Comparison of ENCODE assay signal across 8 cellular contexts in the genomic region with DNA sequence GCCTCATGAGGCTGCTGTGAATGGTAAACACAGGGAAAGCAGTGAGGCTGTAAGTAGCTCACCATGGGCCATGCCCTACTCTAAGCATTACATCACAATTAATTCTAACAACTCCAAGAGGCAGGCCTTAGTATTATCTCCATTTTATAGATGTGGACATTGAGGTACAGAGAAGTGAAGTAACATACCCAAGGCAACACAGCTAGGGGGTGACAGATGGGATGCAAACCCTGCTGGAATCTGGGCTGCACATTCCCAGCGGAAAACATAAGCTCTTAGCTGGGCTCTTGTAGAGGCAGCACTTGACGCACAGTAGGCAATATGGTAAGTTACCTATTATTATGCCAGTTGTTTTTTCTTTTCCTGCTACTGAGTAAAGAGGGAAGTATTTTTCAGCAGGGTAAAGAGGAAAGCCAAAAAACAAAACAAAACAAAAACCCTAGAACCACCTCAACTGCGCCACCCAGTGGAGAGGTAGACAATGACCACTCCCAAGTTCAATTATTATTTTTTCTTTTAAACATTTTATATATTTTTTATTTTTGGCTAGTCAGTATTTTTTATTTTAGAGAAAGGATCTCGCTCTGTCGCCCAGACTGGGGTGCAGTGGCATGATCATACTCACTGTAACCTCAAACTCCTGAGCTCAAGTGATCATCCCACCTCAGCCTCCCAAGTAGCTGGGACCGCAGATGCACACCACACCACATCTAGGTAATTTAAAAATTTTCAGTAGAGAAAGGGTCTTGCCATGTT. TPM values are rescaled to one million over a fixed set of nuclear protein-coding genes. Genes with fewer than 3 reads are reported as not detected.
DNase-seq lines count a peak whose midpoint lies in the region; ATAC-seq, FAIRE-seq and TF ChIP-seq lines count a peak whose summit lies in the region.
"Not testable (repeated sequence)": the region's sequence is repeated elsewhere in the genome, so short reads cannot be mapped to it uniquely, and the experiment has no call there.

No MANE protein-coding gene starts in this region.

- ATAC-seq in memory B cell (ENCODE audit: low read depth): peak; percentile 24

- H3K4me3 Mint-ChIP-seq in activated naive CD4-positive, alpha-beta T cell treated with anti-CD3 and anti-CD28 coated beads, Interleukin-2, amount 10 ng/mL, durations not matched to agents 7 days and 5 days: not testable (repeated sequence)
- H3K4me3 Mint-ChIP-seq in memory B cell: peak overlapping the region; percentile 11

- DNase-seq in AG08395 (ENCODE audit: low spot score): peak; percentile 20
- not testable (repeated sequence) for DNase-seq in GM13977 (ENCODE audit: low spot score)
- DNase-seq in NCI-H2227 treated with DMSO at 0.1 percent for 48 hours (lab: John Stamatoyannopoulos, UW): peak; percentile 49
- DNase-seq in activated naive CD4-positive, alpha-beta T cell treated with anti-CD3 and anti-CD28 coated beads, Interleukin-2, amount 10 ng/mL, durations not matched to agents 7 days and 5 days: peak; percentile 74
- DNase-seq in esophagus muscularis mucosa (ENCODE audit: extremely low spot score): peak; percentile 90
- DNase-seq in memory B cell (ENCODE audit: low spot score in 2 of 2): peak in 1 of 2 donors; percentile 66
- DNase-seq in stimulated activated CD4-positive, alpha-beta T cell treated with anti-CD3 and anti-CD28 coated beads, Interleukin-4, amount 100 ng/mL, for 24 hours: peak; percentile 69

- intact Hi-C loops in esophagus muscularis mucosa (cut with DNase I): loop anchor here (2.0 to 5.0 kb wide), 2 partner anchors 67 to 157 kb away; a partner anchor contains a TSS

- H3K4me3 ChIP-seq in esophagus muscularis mucosa: not testable (repeated sequence)

- not testable (repeated sequence) for TF ChIP-seq POLR2A in esophagus muscularis mucosa (IDR thresholded peaks at IDR 0.05; ENCODE audit: low read depth)

- TF ChIP-seq CTCF in GM13977 (IDR thresholded peaks at IDR 0.05; ENCODE audit: extremely low read depth, insufficient read depth, missing control alignments): peak; percentile 65
- TF ChIP-seq CTCF in esophagus muscularis mucosa (IDR thresholded peaks at IDR 0.05): peak; percentile 83 to 87 (median 84)

- peak overlapping the region in 2 of 4 donors; percentile 40 to 73 for H3K27ac ChIP-seq in esophagus muscularis mucosa (replicated peaks in 1 of 4)

- peaks cover 27% of the 10 kb centered on the region for H3K4me1 Mint-ChIP-seq in activated naive CD4-positive, alpha-beta T cell treated with anti-CD3 and anti-CD28 coated beads, Interleukin-2, amount 10 ng/mL, durations not matched to agents 7 days and 5 days
- H3K4me1 Mint-ChIP-seq in memory B cell: peaks cover 33% of the 10 kb centered on the region

- not testable (repeated sequence) for H3K9me3 ChIP-seq in esophagus muscularis mucosa

- H3K27ac Mint-ChIP-seq in activated naive CD4-positive, alpha-beta T cell treated with anti-CD3 and anti-CD28 coated beads, Interleukin-2, amount 10 ng/mL, durations not matched to agents 7 days and 5 days: peak overlapping the region; percentile 82
- peak overlapping the region; percentile 79 for H3K27ac Mint-ChIP-seq in memory B cell

- H3K36me3 ChIP-seq in esophagus muscularis mucosa: not testable (repeated sequence)

- H3K9me3 Mint-ChIP-seq in activated naive CD4-positive, alpha-beta T cell treated with anti-CD3 and anti-CD28 coated beads, Interleukin-2, amount 10 ng/mL, durations not matched to agents 7 days and 5 days; memory B cell: not testable (repeated sequence)

- in situ Hi-C loops in GM13977 (cut with MboI; ENCODE audit: low pct_unique_long_range_greater_than_20kb, low sequenced_read_pairs, unreplicated experiment): loop anchor here (10.0 kb wide), 1 partner anchor 165 kb away; no protein-coding TSS in a partner anchor

- not testable (repeated sequence) for TF ChIP-seq EP300 in esophagus muscularis mucosa (IDR thresholded peaks at IDR 0.05)

- not testable (repeated sequence) for H3K27me3 ChIP-seq in esophagus muscularis mucosa

- 44% methylated on average over 6 of the region's 6 CpGs for WGBS in esophagus muscularis mucosa

- CTCF ChIA-PET in activated naive CD4-positive, alpha-beta T cell treated with anti-CD3 and anti-CD28 coated beads, Interleukin-2, amount 10 ng/mL, durations not matched to agents 7 days and 5 days (lab: Charles Lee): interaction anchor here (0.7 to 2.9 kb wide), 15 partner anchors 9 to 325 kb away, joined by 3 to 32 read pairs (median 4); a partner anchor contains a TSS

- FAIRE-seq in TTC549 (lab: Jason Lieb, UNC): peak; percentile 60

- not testable (repeated sequence) for H3K36me3 Mint-ChIP-seq in activated naive CD4-positive, alpha-beta T cell treated with anti-CD3 and anti-CD28 coated beads, Interleukin-2, amount 10 ng/mL, durations not matched to agents 7 days and 5 days; memory B cell

- peaks cover 16 to 36% (median 23%) of the 10 kb centered on the region in 4 donors for H3K4me1 ChIP-seq in esophagus muscularis mucosa

- H3K27me3 Mint-ChIP-seq in activated naive CD4-positive, alpha-beta T cell treated with anti-CD3 and anti-CD28 coated beads, Interleukin-2, amount 10 ng/mL, durations not matched to agents 7 days and 5 days: peaks cover 29% of the 10 kb centered on the region
- H3K27me3 Mint-ChIP-seq in memory B cell: not testable (repeated sequence)

RNA-seq across cellular contexts. Expression of a gene that starts 20.7 kb away (rescaled TPM):
- total RNA-seq in esophagus muscularis mucosa: 100 to 1,000 TPM in 2 of 4 donors, 10 to 100 TPM in 2; 93.1 to 131 (median 101) TPM

RNA-seq across cellular contexts. Expression of a gene that starts 30.6 kb away (rescaled TPM):
- total RNA-seq in esophagus muscularis mucosa: not detected

RNA-seq across cellular contexts. Expression of a gene that starts 41.6 kb away (rescaled TPM):
- 10 to 100 TPM; 22.9 to 26.6 (median 23.2) TPM for total RNA-seq in esophagus muscularis mucosa

RNA-seq across cellular contexts. Expression of a gene that starts 44.3 kb away (rescaled TPM):
- total RNA-seq in esophagus muscularis mucosa: 1 to 10 TPM; 2.1 to 4.1 (median 2.7) TPM
